ENCODE assay signal across 25 cellular contexts in genomic region chr5:37663538-37663937, GRCh38.
"Had no signal": no experiment of that assay in that cellular context is flagged by ENCODE, and none has a peak within 500 bp of the region (broad histone marks: within the 10 kb centered on the region; RNA-seq: fewer than 3 reads in every experiment).

No MANE protein-coding gene starts in this region.

- H3K27me3 Mint-ChIP-seq: activated naive CD8-positive, alpha-beta T cell treated with anti-CD3 and anti-CD28 coated beads, Interleukin-2, amount 10 ng/mL, durations not matched to agents 7 days and 5 days; activated T-cell treated with anti-CD3 and anti-CD28 coated beads, Interleukin-2, amount 50 U/mL, for 24 hours; activated T-helper 17 cell treated with anti-CD3 and anti-CD28 coated beads, Interleukin-2, amount 50 U/mL, for 72 hours; T-cell had no signal

- ATAC-seq: activated T-helper 17 cell treated with anti-CD3 and anti-CD28 coated beads, Interleukin-2, amount 50 U/mL, for 72 hours; heart right ventricle; left lobe of liver; stimulated activated naive CD8-positive, alpha-beta T cell treated with anti-CD3 and anti-CD28 coated beads, Interleukin-15, Interleukin-2, amounts not matched to agents 100 U/mL and 50 U/mL, for 24 hours; T-cell; upper lobe of right lung had no signal

- H3K4me3 Mint-ChIP-seq: activated naive CD8-positive, alpha-beta T cell treated with anti-CD3 and anti-CD28 coated beads, Interleukin-2, amount 10 ng/mL, durations not matched to agents 7 days and 5 days; activated T-cell treated with anti-CD3 and anti-CD28 coated beads, Interleukin-2, amount 50 U/mL, for 24 hours; activated T-helper 17 cell treated with anti-CD3 and anti-CD28 coated beads, Interleukin-2, amount 50 U/mL, for 72 hours; nephron progenitor cell; T-cell had no signal

- H3K4me1 ChIP-seq: thyroid gland had no signal

- H3K4me1 Mint-ChIP-seq: activated naive CD8-positive, alpha-beta T cell treated with anti-CD3 and anti-CD28 coated beads, Interleukin-2, amount 10 ng/mL, durations not matched to agents 7 days and 5 days; activated T-helper 17 cell treated with anti-CD3 and anti-CD28 coated beads, Interleukin-2, amount 50 U/mL, for 72 hours had no signal

- H3K9me3 ChIP-seq: heart right ventricle, thyroid gland, upper lobe of right lung had no signal

- DNase-seq: activated CD8-positive, alpha-beta memory T cell treated with anti-CD3 and anti-CD28 coated beads for 24 hours; activated CD8-positive, alpha-beta memory T cell treated with anti-CD3 and anti-CD28 coated beads, Interleukin-2, amount 50 U/mL, for 4 hours; activated naive CD4-positive, alpha-beta T cell; activated naive CD8-positive, alpha-beta T cell treated with anti-CD3 and anti-CD28 coated beads, Interleukin-2, amount 10 ng/mL, durations not matched to agents 7 days and 5 days; activated T-cell treated with anti-CD3 and anti-CD28 coated beads, Interleukin-2, amount 50 U/mL, for 24 hours; amygdala; cortex of kidney; heart right ventricle; kidney; midbrain; nephron progenitor cell; occipital lobe; posterior cingulate gyrus; retina; stimulated activated CD4-positive, alpha-beta T cell treated with anti-CD3 and anti-CD28 coated beads, Interleukin-12 subunit alpha, Interleukin-12 subunit beta, amount 100 ng/mL, for 4 hours; stimulated activated CD4-positive, alpha-beta T cell treated with anti-CD3 and anti-CD28 coated beads, Interleukin-4, amount 100 ng/mL, for 4 hours; stimulated activated naive CD8-positive, alpha-beta T cell treated with anti-CD3 and anti-CD28 coated beads, Interleukin-15, Interleukin-2, amounts not matched to agents 100 U/mL and 50 U/mL, for 24 hours; substantia nigra; T-cell; thyroid gland; upper lobe of right lung had no signal

- H3K27me3 ChIP-seq: heart right ventricle, thyroid gland, upper lobe of right lung had no signal

- H3K27ac ChIP-seq: heart right ventricle, thyroid gland, upper lobe of right lung had no signal

- H3K4me3 ChIP-seq: heart right ventricle, lung, thyroid gland, upper lobe of right lung had no signal

- H3K9me3 Mint-ChIP-seq: activated naive CD8-positive, alpha-beta T cell treated with anti-CD3 and anti-CD28 coated beads, Interleukin-2, amount 10 ng/mL, durations not matched to agents 7 days and 5 days; activated T-cell treated with anti-CD3 and anti-CD28 coated beads, Interleukin-2, amount 50 U/mL, for 24 hours; activated T-helper 17 cell treated with anti-CD3 and anti-CD28 coated beads, Interleukin-2, amount 50 U/mL, for 72 hours; nephron progenitor cell; T-cell had no signal

- FAIRE-seq: kidney, TTC549 had no signal

- H3K36me3 ChIP-seq: heart right ventricle, thyroid gland, upper lobe of right lung had no signal

- H3K27ac Mint-ChIP-seq: activated naive CD8-positive, alpha-beta T cell treated with anti-CD3 and anti-CD28 coated beads, Interleukin-2, amount 10 ng/mL, durations not matched to agents 7 days and 5 days; activated T-cell treated with anti-CD3 and anti-CD28 coated beads, Interleukin-2, amount 50 U/mL, for 24 hours; activated T-helper 17 cell treated with anti-CD3 and anti-CD28 coated beads, Interleukin-2, amount 50 U/mL, for 72 hours; T-cell had no signal

- H3K36me3 Mint-ChIP-seq: activated naive CD8-positive, alpha-beta T cell treated with anti-CD3 and anti-CD28 coated beads, Interleukin-2, amount 10 ng/mL, durations not matched to agents 7 days and 5 days had no signal
